ENCODE assay signal across 19 cellular contexts in the genomic region with DNA sequence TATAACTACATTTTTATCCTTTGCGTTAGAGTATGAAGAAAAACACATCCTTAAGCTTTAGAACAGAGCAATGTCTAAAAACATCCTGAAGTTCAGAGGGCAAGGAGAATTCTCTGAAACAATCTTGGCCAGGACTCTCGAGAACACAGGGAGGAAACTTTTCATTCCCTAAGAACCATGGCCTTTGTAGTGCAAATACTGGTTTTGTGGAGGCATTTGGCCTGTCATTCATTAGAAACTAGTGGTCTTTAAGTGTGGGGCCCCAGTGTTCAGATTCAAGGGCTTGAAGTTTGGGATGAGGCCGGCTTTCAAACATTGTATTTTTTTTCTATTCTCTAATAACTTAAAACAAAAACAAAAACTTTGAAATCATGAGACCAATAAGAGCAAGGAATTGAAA.
"Had no signal": no experiment of that assay in that cellular context is flagged by ENCODE, and none has a peak within 500 bp of the region (broad histone marks: within the 10 kb centered on the region; RNA-seq: fewer than 3 reads in every experiment).

No MANE protein-coding gene starts in this region.

- H3K4me1 Mint-ChIP-seq: activated B cell treated with CpG ODN at 0.5 μM for 24 hours; activated CD4-positive, alpha-beta T cell treated with anti-CD3 and anti-CD28 coated beads, Interleukin-2, amount 10 ng/mL, durations not matched to agents 24 days and 14 days; immature natural killer cell; naive B cell had no signal

- H3K27me3 ChIP-seq: tibial artery, uterus had no signal

- H3K27me3 Mint-ChIP-seq: activated B cell treated with CpG ODN at 0.5 μM for 24 hours had no signal

- H3K4me1 ChIP-seq: foreskin keratinocyte, tibial artery, uterus had no signal

- H3K9me3 ChIP-seq: mucosa of descending colon, SK-N-SH, tibial artery, uterus had no signal

- H3K27ac Mint-ChIP-seq: activated B cell treated with CpG ODN at 0.5 μM for 24 hours; activated CD4-positive, alpha-beta T cell treated with anti-CD3 and anti-CD28 coated beads, Interleukin-2, amount 10 ng/mL, durations not matched to agents 24 days and 14 days; activated CD8-positive, alpha-beta T cell treated with anti-CD3 and anti-CD28 coated beads for 36 hours; activated naive CD4-positive, alpha-beta T cell treated with anti-CD3 and anti-CD28 coated beads for 36 hours; activated T-cell treated with anti-CD3 and anti-CD28 coated beads, Interleukin-2, amount 50 U/mL, for 24 hours; dendritic cell treated with granulocyte-macrophage colony-stimulating factor and Interleukin-4, amounts not matched to agents 40 ng/mL and 50 ng/mL, for 4 days; effector memory CD8-positive, alpha-beta T cell; immature natural killer cell; naive B cell had no signal

- H3K9me3 Mint-ChIP-seq: activated B cell treated with CpG ODN at 0.5 μM for 24 hours; activated CD4-positive, alpha-beta T cell treated with anti-CD3 and anti-CD28 coated beads, Interleukin-2, amount 10 ng/mL, durations not matched to agents 24 days and 14 days; activated CD8-positive, alpha-beta T cell treated with anti-CD3 and anti-CD28 coated beads for 36 hours; activated naive CD4-positive, alpha-beta T cell treated with anti-CD3 and anti-CD28 coated beads for 36 hours; activated T-cell treated with anti-CD3 and anti-CD28 coated beads, Interleukin-2, amount 50 U/mL, for 24 hours; dendritic cell treated with granulocyte-macrophage colony-stimulating factor and Interleukin-4, amounts not matched to agents 40 ng/mL and 50 ng/mL, for 4 days had no signal

- H3K36me3 Mint-ChIP-seq: immature natural killer cell, naive B cell had no signal

- ATAC-seq: activated CD8-positive, alpha-beta T cell treated with anti-CD3 and anti-CD28 coated beads for 36 hours; effector memory CD8-positive, alpha-beta T cell; foreskin keratinocyte; mucosa of descending colon had no signal

- DNase-seq: activated B cell treated with CpG ODN at 0.5 μM for 24 hours; activated CD4-positive, alpha-beta T cell treated with anti-CD3 and anti-CD28 coated beads, Interleukin-2, amount 10 ng/mL, durations not matched to agents 24 days and 14 days; activated CD8-positive, alpha-beta T cell treated with anti-CD3 and anti-CD28 coated beads for 36 hours; activated naive CD4-positive, alpha-beta T cell treated with anti-CD3 and anti-CD28 coated beads for 36 hours; activated T-cell treated with anti-CD3 and anti-CD28 coated beads, Interleukin-2, amount 50 U/mL, for 24 hours; aorta; cerebellar nuclear complex; effector memory CD8-positive, alpha-beta T cell; foreskin keratinocyte; immature natural killer cell; kidney glomerular epithelial cell; mesenchymal stem cell; mucosa of descending colon; naive B cell; SK-N-SH; stimulated activated naive CD4-positive, alpha-beta T cell; tibial artery; uterus had no signal

- H3K9ac ChIP-seq: SK-N-SH had no signal

- H3K36me3 ChIP-seq: tibial artery, uterus had no signal

- H3K4me3 ChIP-seq: mucosa of descending colon, tibial artery, uterus had no signal

- H3K4me2 ChIP-seq: SK-N-SH had no signal

- H3K4me3 Mint-ChIP-seq: activated B cell treated with CpG ODN at 0.5 μM for 24 hours; activated CD4-positive, alpha-beta T cell treated with anti-CD3 and anti-CD28 coated beads, Interleukin-2, amount 10 ng/mL, durations not matched to agents 24 days and 14 days; activated CD8-positive, alpha-beta T cell treated with anti-CD3 and anti-CD28 coated beads for 36 hours; activated naive CD4-positive, alpha-beta T cell treated with anti-CD3 and anti-CD28 coated beads for 36 hours; activated T-cell treated with anti-CD3 and anti-CD28 coated beads, Interleukin-2, amount 50 U/mL, for 24 hours; dendritic cell treated with granulocyte-macrophage colony-stimulating factor and Interleukin-4, amounts not matched to agents 40 ng/mL and 50 ng/mL, for 4 days; effector memory CD8-positive, alpha-beta T cell; immature natural killer cell; naive B cell had no signal

- H3K27ac ChIP-seq: foreskin keratinocyte, tibial artery, uterus had no signal
